Comparison of ENCODE assay signal across 9 cellular contexts in the genomic region with DNA sequence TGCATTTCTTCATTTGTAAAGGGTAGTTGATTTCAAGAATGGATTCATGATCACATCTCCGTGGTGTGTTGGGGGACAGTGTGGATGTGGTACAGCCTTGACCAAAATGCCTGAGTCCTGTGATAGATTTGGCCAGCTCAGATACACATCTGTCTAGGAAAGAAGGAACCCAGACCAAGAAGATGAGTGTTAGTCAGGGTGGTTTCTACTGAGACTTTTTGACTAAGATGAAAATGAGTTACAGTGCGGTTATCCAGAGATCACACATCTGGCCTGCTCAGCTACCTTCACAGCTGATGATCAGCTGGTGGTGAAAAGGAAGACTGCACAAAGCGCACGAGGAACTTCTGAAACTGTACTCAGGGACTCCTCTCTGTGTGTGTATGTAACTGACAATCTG.
A peak's percentile ranks its signal among the peaks of the same experiment; 100 is the strongest.
DNase-seq lines count a peak whose midpoint lies in the region; ATAC-seq and FAIRE-seq lines count a peak whose summit lies in the region.
"Had no signal": no experiment of that assay in that cellular context is flagged by ENCODE, and none has a peak within 500 bp of the region (broad histone marks: within the 10 kb centered on the region; RNA-seq: fewer than 3 reads in every experiment).

No MANE protein-coding gene starts in this region.

- no peak for FAIRE-seq in small intestine (lab: Jason Lieb, UNC)
- FAIRE-seq: bronchial epithelial cell had no signal

- H3K36me3 ChIP-seq in mucosa of rectum (ENCODE audit: control insufficient read depth in 2 of 2, insufficient read depth in 2 of 2, low read length in 2 of 2) (peaks cover under 1 to 5% of the 10 kb centered on the region in 2 donors), small intestine (ENCODE audit: control insufficient read depth in 2 of 2, insufficient read depth in 2 of 2, low read length in 2 of 2) (no peaks in the 10 kb centered on the region)

- peaks cover 2% of the 10 kb centered on the region for H3K27me3 Mint-ChIP-seq in activated CD8-positive, alpha-beta T cell treated with anti-CD3 and anti-CD28 coated beads, Interleukin-2, amount 10 ng/mL, durations not matched to agents 7 days and 5 days (ENCODE audit: low read depth)

- peak; percentile 84 for ATAC-seq in GM19324 (IDR thresholded peaks at IDR 0.05; ENCODE audit: low FRiP score, unreplicated experiment)
- peak; percentile 89 for ATAC-seq in HG03342 (IDR thresholded peaks at IDR 0.05; ENCODE audit: unreplicated experiment)
- ATAC-seq in activated CD8-positive, alpha-beta T cell treated with anti-CD3 and anti-CD28 coated beads, Interleukin-2, amount 10 ng/mL, durations not matched to agents 7 days and 5 days = peak; percentile 82

- peaks cover 66% of the 10 kb centered on the region for H3K4me1 Mint-ChIP-seq in activated CD8-positive, alpha-beta T cell treated with anti-CD3 and anti-CD28 coated beads, Interleukin-2, amount 10 ng/mL, durations not matched to agents 7 days and 5 days (ENCODE audit: low read depth)

- peak overlapping the region; percentile 56 to 57 for H3K27ac ChIP-seq in mucosa of rectum (ENCODE audit: low read depth in 2 of 2, low read length in 2 of 2)
- H3K27ac ChIP-seq in small intestine (ENCODE audit: low read depth in 1 of 2, low read length in 1 of 2) = peak overlapping the region in 1 of 2 donors; percentile 72

- WGBS in small intestine, 3 donors = 66 to 85% (median 67%) methylated on average over 4 of the region's 4 CpGs

- H3K9me3 Mint-ChIP-seq in activated CD8-positive, alpha-beta T cell treated with anti-CD3 and anti-CD28 coated beads, Interleukin-2, amount 10 ng/mL, durations not matched to agents 7 days and 5 days (ENCODE audit: insufficient read depth) = no peaks in the 10 kb centered on the region

- H3K4me3 ChIP-seq in mucosa of rectum (ENCODE audit: low read length in 2 of 2) (no peak overlapping the region), small intestine (ENCODE audit: low read depth in 1 of 2, low read length in 2 of 2) (no peak overlapping the region)

- DNase-seq in AG20443 (ENCODE audit: low spot score) = peak; percentile 9
- DNase-seq in activated CD8-positive, alpha-beta T cell treated with anti-CD3 and anti-CD28 coated beads, Interleukin-2, amount 10 ng/mL, durations not matched to agents 7 days and 5 days = peak; percentile 81
- DNase-seq in amygdala (lab: John Stamatoyannopoulos, UW) = no peak
- no peak for DNase-seq in NCI-H1436 (lab: John Stamatoyannopoulos, UW)
- no peak for DNase-seq in small intestine

- H3K4me1 ChIP-seq in mucosa of rectum (ENCODE audit: control insufficient read depth in 2 of 2, insufficient read depth in 2 of 2, low read length in 2 of 2) (peaks cover 17 to 29% of the 10 kb centered on the region in 2 donors), small intestine (ENCODE audit: control insufficient read depth in 2 of 2, insufficient read depth in 1 of 2, low read depth in 1 of 2, low read length in 1 of 2) (peaks cover 2% of the 10 kb centered on the region in 2 donors)

- H3K27ac Mint-ChIP-seq in activated CD8-positive, alpha-beta T cell treated with anti-CD3 and anti-CD28 coated beads, Interleukin-2, amount 10 ng/mL, durations not matched to agents 7 days and 5 days = peak overlapping the region; percentile 85

- H3K4me3 Mint-ChIP-seq in activated CD8-positive, alpha-beta T cell treated with anti-CD3 and anti-CD28 coated beads, Interleukin-2, amount 10 ng/mL, durations not matched to agents 7 days and 5 days = peak overlapping the region; percentile 75

- H3K9me3 ChIP-seq in mucosa of rectum (ENCODE audit: control insufficient read depth in 2 of 2, low read length in 2 of 2) = no peaks in the 10 kb centered on the region
- no peaks in the 10 kb centered on the region for H3K9me3 ChIP-seq in small intestine (ENCODE audit: control insufficient read depth, low read depth)

- POLR2A ChIA-PET in activated CD8-positive, alpha-beta T cell treated with anti-CD3 and anti-CD28 coated beads, Interleukin-2, amount 10 ng/mL, durations not matched to agents 7 days and 5 days (lab: Charles Lee) = interaction anchor here (1.5 to 2.6 kb wide), 4 partner anchors 19 to 27 kb away, joined by 3 to 7 read pairs (median 6); no protein-coding TSS in a partner anchor

- CTCF ChIA-PET in activated CD8-positive, alpha-beta T cell treated with anti-CD3 and anti-CD28 coated beads, Interleukin-2, amount 10 ng/mL, durations not matched to agents 7 days and 5 days (lab: Charles Lee) = interaction anchor here (0.9 to 2.9 kb wide), 16 partner anchors 10 to 565 kb away, joined by 3 to 11 read pairs (median 4); no protein-coding TSS in a partner anchor

- H3K27me3 ChIP-seq in mucosa of rectum (ENCODE audit: control insufficient read depth in 2 of 2, insufficient read depth in 2 of 2, low read length in 2 of 2) (no peaks in the 10 kb centered on the region), small intestine (ENCODE audit: control insufficient read depth in 2 of 2, insufficient read depth in 2 of 2, low read length in 2 of 2) (no peaks in the 10 kb centered on the region)

- no peak overlapping the region for H3K9ac ChIP-seq in mucosa of rectum (ENCODE audit: low read depth in 1 of 2, low read length in 2 of 2)

- peaks cover 18% of the 10 kb centered on the region for H3K36me3 Mint-ChIP-seq in activated CD8-positive, alpha-beta T cell treated with anti-CD3 and anti-CD28 coated beads, Interleukin-2, amount 10 ng/mL, durations not matched to agents 7 days and 5 days (ENCODE audit: low read depth)

Comparison
In these comparisons a context has a peak if more than half of its experiments do, and no peak if none do; other contexts are left out.
1. DNase-seq: peak in AG20443 (single experiment) and activated CD8-positive, alpha-beta T cell treated with anti-CD3 and anti-CD28 coated beads, Interleukin-2, amount 10 ng/mL, durations not matched to agents 7 days and 5 days (single experiment); none in amygdala (0 of 56), NCI-H1436 (single experiment) and small intestine (single experiment).
2. Peak in every context shown above with its lines, with median percentiles within 50 percentile points of each other: ATAC-seq.